ENCODE assay signal across 18 cellular contexts in the genomic region with DNA sequence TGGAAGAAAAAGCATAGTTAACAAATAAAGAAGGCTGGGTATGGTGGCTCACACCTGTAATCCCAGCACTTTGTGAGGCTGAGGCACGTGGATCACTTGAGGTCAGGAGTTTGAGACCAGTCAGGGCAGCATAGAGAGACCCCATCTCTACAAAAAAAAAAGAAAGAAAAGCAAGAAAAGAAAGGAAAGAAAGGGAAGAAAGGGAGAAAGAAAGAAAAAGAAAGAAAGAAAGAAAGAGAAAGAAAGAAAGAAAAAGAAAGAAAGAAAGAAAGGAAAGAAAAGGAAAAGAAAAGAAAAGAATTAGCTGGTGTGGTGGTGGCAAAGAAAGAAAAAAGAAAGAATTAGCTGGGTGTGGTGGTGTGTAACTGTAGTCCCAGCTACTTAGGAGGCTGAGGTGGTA. TPM values are rescaled to one million over a fixed set of nuclear protein-coding genes. Genes with fewer than 3 reads are reported as not detected.
DNase-seq lines count a peak whose midpoint lies in the region; ATAC-seq and TF ChIP-seq lines count a peak whose summit lies in the region.
"Had no signal": no experiment of that assay in that cellular context is flagged by ENCODE, and none has a peak within 500 bp of the region (broad histone marks: within the 10 kb centered on the region; RNA-seq: fewer than 3 reads in every experiment).

No MANE protein-coding gene starts in this region.

- peak overlapping the region; percentile 86 for H3K27ac Mint-ChIP-seq in activated CD4-positive, alpha-beta T cell treated with anti-CD3 and anti-CD28 coated beads for 36 hours
- H3K27ac Mint-ChIP-seq in CD4-positive, alpha-beta T cell = no peak overlapping the region
- peak overlapping the region; percentile 92 for H3K27ac Mint-ChIP-seq in activated T-helper 2 cell treated with anti-CD3 and anti-CD28 coated beads, Interferon-gamma antibody, Interleukin-2, Interleukin-4, amounts not matched to agents 10 μg/mL and 5 μg/mL and 100 μg/mL, durations not matched to agents 14 hours and 24 hours and 36 hours
- peak overlapping the region; percentile 39 for H3K27ac Mint-ChIP-seq in neural crest cell (ENCODE audit: unreplicated experiment)
- H3K27ac Mint-ChIP-seq: H9 had no signal

- H3K27me3 Mint-ChIP-seq in activated CD4-positive, alpha-beta T cell treated with anti-CD3 and anti-CD28 coated beads for 36 hours = peaks cover 8% of the 10 kb centered on the region
- H3K27me3 Mint-ChIP-seq in CD4-positive, alpha-beta T cell = no peaks in the 10 kb centered on the region
- H3K27me3 Mint-ChIP-seq in activated T-helper 2 cell treated with anti-CD3 and anti-CD28 coated beads, Interferon-gamma antibody, Interleukin-2, Interleukin-4, amounts not matched to agents 10 μg/mL and 5 μg/mL and 100 μg/mL, durations not matched to agents 14 hours and 24 hours and 36 hours (ENCODE audit: low read depth) = no peaks in the 10 kb centered on the region
- peaks cover 16% of the 10 kb centered on the region for H3K27me3 Mint-ChIP-seq in neural crest cell (ENCODE audit: low read depth)

- no peak for ATAC-seq in activated CD4-positive, alpha-beta T cell treated with anti-CD3 and anti-CD28 coated beads for 36 hours
- ATAC-seq in CD4-positive, alpha-beta T cell (ENCODE audit: poor library complexity) = no peak
- ATAC-seq in HG03442 (IDR thresholded peaks at IDR 0.05; ENCODE audit: unreplicated experiment) (no peak), HG03025 (IDR thresholded peaks at IDR 0.05; ENCODE audit: low FRiP score, unreplicated experiment) (no peak)
- ATAC-seq: HepG2 had no signal

- CTCF ChIA-PET in activated CD4-positive, alpha-beta T cell treated with anti-CD3 and anti-CD28 coated beads for 36 hours (lab: Charles Lee) = interaction anchor here (1.1 to 4.6 kb wide), 4 partner anchors 9 to 105 kb away, joined by 3 to 87 read pairs (median 8); no protein-coding TSS in a partner anchor
- CTCF ChIA-PET in CD4-positive, alpha-beta T cell (lab: Charles Lee) = interaction anchor here (5.9 kb wide), 1 partner anchor 26 kb away, joined by 47 read pairs; no protein-coding TSS in a partner anchor

- H3K4me3 Mint-ChIP-seq in activated CD4-positive, alpha-beta T cell treated with anti-CD3 and anti-CD28 coated beads for 36 hours = peak overlapping the region; percentile 46
- H3K4me3 Mint-ChIP-seq in CD4-positive, alpha-beta T cell = peak overlapping the region; percentile 40
- H3K4me3 Mint-ChIP-seq in activated T-helper 2 cell treated with anti-CD3 and anti-CD28 coated beads, Interferon-gamma antibody, Interleukin-2, Interleukin-4, amounts not matched to agents 10 μg/mL and 5 μg/mL and 100 μg/mL, durations not matched to agents 14 hours and 24 hours and 36 hours (ENCODE audit: low read depth) = peak overlapping the region; percentile 55
- peak overlapping the region; percentile 74 for H3K4me3 Mint-ChIP-seq in neural crest cell
- H3K4me3 Mint-ChIP-seq: H9 had no signal

- POLR2A ChIA-PET in activated CD4-positive, alpha-beta T cell treated with anti-CD3 and anti-CD28 coated beads for 36 hours (lab: Charles Lee) = interaction anchor here (0.7 to 0.9 kb wide), 2 partner anchors 287 to 1184 kb away, joined by 3 to 4 read pairs; partner anchors contain the start of gene CALU
- POLR2A ChIA-PET in CD4-positive, alpha-beta T cell (lab: Charles Lee) = no interaction called here

- intact Hi-C loops in activated CD4-positive, alpha-beta T cell treated with anti-CD3 and anti-CD28 coated beads for 36 hours (cut with DNase I, micrococcal nuclease) = loop anchor here (10.0 kb wide), 3 partner anchors 82 to 1058 kb away; partner anchors contain the start of genes RBM28 (in 1 of the 2) and ZNF800 (in 1 of the 2)
- intact Hi-C loops in CD4-positive, alpha-beta T cell (cut with DNase I, micrococcal nuclease) = loop anchor here in 1 of 2 experiments (10.0 kb wide), 2 partner anchors 108 to 1152 kb away; partner anchors contain the start of gene RBM28
- intact Hi-C loops in activated T-helper 2 cell treated with anti-CD3 and anti-CD28 coated beads, Interferon-gamma antibody, Interleukin-2, Interleukin-4, amounts not matched to agents 10 μg/mL and 5 μg/mL and 100 μg/mL, durations not matched to agents 14 hours and 24 hours and 36 hours (cut with micrococcal nuclease) = loop anchor here (10.0 kb wide), 1 partner anchor 598 kb away; no protein-coding TSS in a partner anchor

- peaks cover 59% of the 10 kb centered on the region for H3K4me1 Mint-ChIP-seq in activated CD4-positive, alpha-beta T cell treated with anti-CD3 and anti-CD28 coated beads for 36 hours
- peaks cover 14% of the 10 kb centered on the region for H3K4me1 Mint-ChIP-seq in CD4-positive, alpha-beta T cell (ENCODE audit: low read depth)
- peaks cover 58% of the 10 kb centered on the region for H3K4me1 Mint-ChIP-seq in activated T-helper 2 cell treated with anti-CD3 and anti-CD28 coated beads, Interferon-gamma antibody, Interleukin-2, Interleukin-4, amounts not matched to agents 10 μg/mL and 5 μg/mL and 100 μg/mL, durations not matched to agents 14 hours and 24 hours and 36 hours (ENCODE audit: low read depth)
- peaks cover 31% of the 10 kb centered on the region for H3K4me1 Mint-ChIP-seq in neural crest cell

- H3K9me3 ChIP-seq in CD4-positive, alpha-beta T cell (ENCODE audit: control insufficient read depth, low read length) = no peaks in the 10 kb centered on the region

- H3K9me3 Mint-ChIP-seq in activated CD4-positive, alpha-beta T cell treated with anti-CD3 and anti-CD28 coated beads for 36 hours (ENCODE audit: low read depth) = no peaks in the 10 kb centered on the region
- no peaks in the 10 kb centered on the region for H3K9me3 Mint-ChIP-seq in CD4-positive, alpha-beta T cell
- no peaks in the 10 kb centered on the region for H3K9me3 Mint-ChIP-seq in activated T-helper 2 cell treated with anti-CD3 and anti-CD28 coated beads, Interferon-gamma antibody, Interleukin-2, Interleukin-4, amounts not matched to agents 10 μg/mL and 5 μg/mL and 100 μg/mL, durations not matched to agents 14 hours and 24 hours and 36 hours
- H3K9me3 Mint-ChIP-seq in neural crest cell = no peaks in the 10 kb centered on the region
- H3K9me3 Mint-ChIP-seq: H9 had no signal

- no peak for TF ChIP-seq CTCF in CD4-positive, alpha-beta T cell (IDR thresholded peaks at IDR 0.05)
- TF ChIP-seq CTCF in neural crest cell (conservative IDR thresholded peaks at IDR 0.05) = no peak

- H3K27me3 ChIP-seq in CD4-positive, alpha-beta T cell (ENCODE audit: control insufficient read depth, insufficient read depth, low read length) = no peaks in the 10 kb centered on the region

- no peak overlapping the region for H3K27ac ChIP-seq in CD4-positive, alpha-beta T cell (ENCODE audit: low read depth, low read length)
- H3K27ac ChIP-seq: C4-2B had no signal

- no peak for DNase-seq in activated CD4-positive, alpha-beta T cell treated with anti-CD3 and anti-CD28 coated beads for 36 hours
- DNase-seq in activated CD4-positive, alpha-beta T cell treated with anti-CD3 and anti-CD28 coated beads, Interleukin-2, amount 50 U/mL, for 1 hour = no peak
- DNase-seq in CD4-positive, alpha-beta T cell = no peak
- no peak for DNase-seq in activated T-helper 2 cell treated with anti-CD3 and anti-CD28 coated beads, Interferon-gamma antibody, Interleukin-2, Interleukin-4, amounts not matched to agents 10 μg/mL and 5 μg/mL and 100 μg/mL, durations not matched to agents 14 hours and 24 hours and 36 hours (ENCODE audit: low spot score)
- no peak for DNase-seq in neural crest cell (ENCODE audit: low read depth, low spot score)
- no peak for DNase-seq in stimulated activated CD4-positive, alpha-beta T cell treated with anti-CD3 and anti-CD28 coated beads, Interleukin-15, amount 100 ng/mL, for 24 hours
- DNase-seq: COR-L47, H9, MM.1S, NCI-H1105, NCI-H187, NCI-H2171, NCI-H446 treated with DMSO at 0.1 percent for 48 hours, NCI-H774 had no signal

- H3K36me3 Mint-ChIP-seq in activated CD4-positive, alpha-beta T cell treated with anti-CD3 and anti-CD28 coated beads for 36 hours (ENCODE audit: low read depth) = peaks cover 20% of the 10 kb centered on the region
- no peaks in the 10 kb centered on the region for H3K36me3 Mint-ChIP-seq in CD4-positive, alpha-beta T cell (ENCODE audit: low read depth)
- peaks cover 19% of the 10 kb centered on the region for H3K36me3 Mint-ChIP-seq in activated T-helper 2 cell treated with anti-CD3 and anti-CD28 coated beads, Interferon-gamma antibody, Interleukin-2, Interleukin-4, amounts not matched to agents 10 μg/mL and 5 μg/mL and 100 μg/mL, durations not matched to agents 14 hours and 24 hours and 36 hours (ENCODE audit: low read depth)
- peaks cover 3% of the 10 kb centered on the region for H3K36me3 Mint-ChIP-seq in neural crest cell (ENCODE audit: low read depth)

RNA-seq across cellular contexts. Expression of gene HILPDA, which starts 3.1 kb away (rescaled TPM):
- 100 to 1,000 TPM; 227 to 309 TPM for total RNA-seq in activated CD4-positive, alpha-beta T cell treated with anti-CD3 and anti-CD28 coated beads for 36 hours
- total RNA-seq in CD4-positive, alpha-beta T cell = 1 to 10 TPM; 1.7 TPM
- 406 and 416 TPM in 2 replicates for total RNA-seq in activated T-helper 2 cell treated with anti-CD3 and anti-CD28 coated beads, Interferon-gamma antibody, Interleukin-2, Interleukin-4, amounts not matched to agents 10 μg/mL and 5 μg/mL and 100 μg/mL, durations not matched to agents 14 hours and 24 hours and 36 hours
- 46.7 and 51.9 TPM in 2 replicates for total RNA-seq in neural crest cell

RNA-seq across cellular contexts. Expression of gene METTL2B, which starts 24.0 kb away (rescaled TPM):
- 10 to 100 TPM; 36.1 to 40.3 TPM for total RNA-seq in activated CD4-positive, alpha-beta T cell treated with anti-CD3 and anti-CD28 coated beads for 36 hours
- 1 to 10 TPM; 7.1 to 8.2 TPM for total RNA-seq in CD4-positive, alpha-beta T cell
- 46.9 and 52.4 TPM in 2 replicates for total RNA-seq in activated T-helper 2 cell treated with anti-CD3 and anti-CD28 coated beads, Interferon-gamma antibody, Interleukin-2, Interleukin-4, amounts not matched to agents 10 μg/mL and 5 μg/mL and 100 μg/mL, durations not matched to agents 14 hours and 24 hours and 36 hours
- 50.5 and 51.5 TPM in 2 replicates for total RNA-seq in neural crest cell

RNA-seq across cellular contexts. Expression of gene IMPDH1, which starts 42.8 kb away (rescaled TPM):
- total RNA-seq in activated CD4-positive, alpha-beta T cell treated with anti-CD3 and anti-CD28 coated beads for 36 hours = 10 to 100 TPM; 59.0 to 60.7 TPM
- total RNA-seq in CD4-positive, alpha-beta T cell = 10 to 100 TPM; 26.5 to 27.0 TPM
- total RNA-seq in activated T-helper 2 cell treated with anti-CD3 and anti-CD28 coated beads, Interferon-gamma antibody, Interleukin-2, Interleukin-4, amounts not matched to agents 10 μg/mL and 5 μg/mL and 100 μg/mL, durations not matched to agents 14 hours and 24 hours and 36 hours = 108 and 112 TPM in 2 replicates
- total RNA-seq in neural crest cell = 56.7 and 65.2 TPM in 2 replicates

Comparison
In these comparisons a context has a peak if more than half of its experiments do, and no peak if none do; other contexts are left out.
1. RNA of gene HILPDA, which starts 3.1 kb away (total RNA-seq): 406 to 416 TPM in activated T-helper 2 cell treated with anti-CD3 and anti-CD28 coated beads, Interferon-gamma antibody, Interleukin-2, Interleukin-4, amounts not matched to agents 10 μg/mL and 5 μg/mL and 100 μg/mL, durations not matched to agents 14 hours and 24 hours and 36 hours, 227 to 309 TPM in activated CD4-positive, alpha-beta T cell treated with anti-CD3 and anti-CD28 coated beads for 36 hours and 46.7 to 51.9 TPM in neural crest cell; 1.7 TPM in CD4-positive, alpha-beta T cell; every median in the first group is over 10 times any median in the second.
2. Peak in every context shown above with its lines, with median percentiles within 50 percentile points of each other: H3K4me3 Mint-ChIP-seq.